9 cellular contexts compared by ENCODE assay signal in the genomic region with DNA sequence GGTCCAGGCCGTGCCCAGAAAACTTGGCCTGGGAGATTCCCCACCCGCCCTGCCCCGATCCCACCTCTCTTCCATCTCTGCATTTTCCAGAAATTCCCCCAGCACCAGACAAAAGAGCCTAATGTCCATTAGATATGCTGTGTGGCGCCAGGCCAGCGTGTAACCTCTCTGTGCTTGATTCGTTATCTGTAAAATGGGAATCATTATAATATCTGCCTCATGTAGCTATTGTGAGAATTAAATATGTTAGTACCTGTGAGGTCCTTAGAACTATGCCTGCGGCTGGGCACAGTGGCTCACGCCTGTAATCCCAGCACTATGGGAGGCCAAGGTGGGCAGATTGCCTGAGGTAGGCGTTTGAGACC. TPM values are rescaled to one million over a fixed set of nuclear protein-coding genes. Genes with fewer than 3 reads are reported as not detected.
A peak's percentile ranks its signal among the peaks of the same experiment; 100 is the strongest.
DNase-seq lines count a peak whose midpoint lies in the region; ATAC-seq and TF ChIP-seq lines count a peak whose summit lies in the region.
"Had no signal": no experiment of that assay in that cellular context is flagged by ENCODE, and none has a peak within 500 bp of the region (broad histone marks: within the 10 kb centered on the region; RNA-seq: fewer than 3 reads in every experiment).

No MANE protein-coding gene starts in this region.

- H3K36me3 Mint-ChIP-seq in activated naive CD4-positive, alpha-beta T cell treated with anti-CD3 and anti-CD28 coated beads, Interleukin-2, amount 10 ng/mL, durations not matched to agents 7 days and 5 days: peaks cover 43% of the 10 kb centered on the region

- CTCF ChIA-PET in activated naive CD4-positive, alpha-beta T cell treated with anti-CD3 and anti-CD28 coated beads, Interleukin-2, amount 10 ng/mL, durations not matched to agents 7 days and 5 days (lab: Charles Lee): interaction anchor here (0.5 to 10.0 kb wide), 30 partner anchors 10 to 1609 kb away, joined by 3 to 122 read pairs (median 4); no protein-coding TSS in a partner anchor

- H3K4me1 Mint-ChIP-seq in activated naive CD4-positive, alpha-beta T cell treated with anti-CD3 and anti-CD28 coated beads, Interleukin-2, amount 10 ng/mL, durations not matched to agents 7 days and 5 days: peaks cover 80% of the 10 kb centered on the region
- peaks cover 70% of the 10 kb centered on the region for H3K4me1 Mint-ChIP-seq in stimulated activated naive CD8-positive, alpha-beta T cell treated with anti-CD3 and anti-CD28 coated beads, Interleukin-15, amount 100 ng/mL, for 72 hours

- ATAC-seq in stimulated activated naive CD8-positive, alpha-beta T cell treated with anti-CD3 and anti-CD28 coated beads, Interleukin-15, amount 100 ng/mL, for 72 hours: no peak
- ATAC-seq in GM21423 (IDR thresholded peaks at IDR 0.05; ENCODE audit: unreplicated experiment): no peak

- intact Hi-C loops in colonic mucosa (cut with DNase I): loop anchor here (1.0 to 5.0 kb wide), 3 partner anchors 46 to 189 kb away; no protein-coding TSS in a partner anchor

- peak overlapping the region; percentile 99 for H3K27ac Mint-ChIP-seq in activated naive CD4-positive, alpha-beta T cell treated with anti-CD3 and anti-CD28 coated beads, Interleukin-2, amount 10 ng/mL, durations not matched to agents 7 days and 5 days
- peak overlapping the region; percentile 96 to 99 for H3K27ac Mint-ChIP-seq in stimulated activated naive CD8-positive, alpha-beta T cell treated with anti-CD3 and anti-CD28 coated beads, Interleukin-15, amount 100 ng/mL, for 72 hours
- H3K27ac Mint-ChIP-seq: progenitor cell of endocrine pancreas had no signal

- H3K27me3 ChIP-seq in Peyer's patch: no peaks in the 10 kb centered on the region
- H3K27me3 ChIP-seq in colonic mucosa: no peaks in the 10 kb centered on the region

- TF ChIP-seq POLR2A in Peyer's patch (IDR thresholded peaks at IDR 0.05): no peak

- TF ChIP-seq CTCF in Peyer's patch (IDR thresholded peaks at IDR 0.05) (no peak), colonic mucosa (IDR thresholded peaks at IDR 0.05) (peak; percentile 24)

- H3K9ac ChIP-seq in colonic mucosa (ENCODE audit: low read depth in 2 of 2, low read length in 2 of 2): no peak overlapping the region

- H3K4me1 ChIP-seq in Peyer's patch (peaks cover under 1 to 30% (median 8%) of the 10 kb centered on the region in 4 donors), colonic mucosa (peaks cover 18% of the 10 kb centered on the region)

- no peak for DNase-seq in activated naive CD4-positive, alpha-beta T cell treated with anti-CD3 and anti-CD28 coated beads, Interleukin-2, amount 10 ng/mL, durations not matched to agents 7 days and 5 days
- DNase-seq in activated naive CD4-positive, alpha-beta T cell treated with anti-CD3 and anti-CD28 coated beads, Interleukin-2, amount 50 U/mL, for 16 hours: no peak
- no peak for DNase-seq in Peyer's patch
- no peak for DNase-seq in colonic mucosa
- DNase-seq in stimulated activated naive CD8-positive, alpha-beta T cell treated with anti-CD3 and anti-CD28 coated beads, Interleukin-15, amount 100 ng/mL, for 72 hours: no peak
- no peak for DNase-seq in NCI-H1092 treated with DMSO at 0.1 percent for 48 hours (lab: John Stamatoyannopoulos, UW)
- DNase-seq in NCI-H2029 (lab: John Stamatoyannopoulos, UW): no peak

- H3K4me3 ChIP-seq in Peyer's patch (no peak overlapping the region), colonic mucosa (peak overlapping the region; percentile 2)

- H3K36me3 ChIP-seq in Peyer's patch (peaks cover 0 to 7% (median 0%) of the 10 kb centered on the region in 3 donors), colonic mucosa (no peaks in the 10 kb centered on the region)

- peak overlapping the region; percentile 50 for H3K4me3 Mint-ChIP-seq in activated naive CD4-positive, alpha-beta T cell treated with anti-CD3 and anti-CD28 coated beads, Interleukin-2, amount 10 ng/mL, durations not matched to agents 7 days and 5 days
- peak overlapping the region; percentile 63 to 73 for H3K4me3 Mint-ChIP-seq in stimulated activated naive CD8-positive, alpha-beta T cell treated with anti-CD3 and anti-CD28 coated beads, Interleukin-15, amount 100 ng/mL, for 72 hours

- peak overlapping the region in 3 of 4 donors; percentile 71 to 80 (median 76) for H3K27ac ChIP-seq in Peyer's patch
- H3K27ac ChIP-seq in colonic mucosa: no peak overlapping the region

- H3K9me3 Mint-ChIP-seq in activated naive CD4-positive, alpha-beta T cell treated with anti-CD3 and anti-CD28 coated beads, Interleukin-2, amount 10 ng/mL, durations not matched to agents 7 days and 5 days: peaks cover 16% of the 10 kb centered on the region
- peaks cover 13 to 18% of the 10 kb centered on the region in 2 donors for H3K9me3 Mint-ChIP-seq in stimulated activated naive CD8-positive, alpha-beta T cell treated with anti-CD3 and anti-CD28 coated beads, Interleukin-15, amount 100 ng/mL, for 72 hours

- H3K9me3 ChIP-seq in Peyer's patch: no peaks in the 10 kb centered on the region
- H3K9me3 ChIP-seq in colonic mucosa: no peaks in the 10 kb centered on the region

- H3K27me3 Mint-ChIP-seq in activated naive CD4-positive, alpha-beta T cell treated with anti-CD3 and anti-CD28 coated beads, Interleukin-2, amount 10 ng/mL, durations not matched to agents 7 days and 5 days: no peaks in the 10 kb centered on the region
- no peaks in the 10 kb centered on the region for H3K27me3 Mint-ChIP-seq in stimulated activated naive CD8-positive, alpha-beta T cell treated with anti-CD3 and anti-CD28 coated beads, Interleukin-15, amount 100 ng/mL, for 72 hours
- H3K27me3 Mint-ChIP-seq: progenitor cell of endocrine pancreas had no signal

RNA-seq across cellular contexts. Expression of a gene that starts 33.6 kb away (rescaled TPM):
- total RNA-seq in Peyer's patch: 1 to 10 TPM in 2 of 4 donors, under 1 TPM in 1, not detected in 1; 0.18 to 4.1 (median 1.3) TPM
- under 1 TPM; 0.56 to 0.91 TPM for total RNA-seq in colonic mucosa
- total RNA-seq: progenitor cell of endocrine pancreas had no signal

RNA-seq across cellular contexts. Expression of a gene that starts 54.6 kb away (rescaled TPM):
- total RNA-seq in Peyer's patch (100 to 1,000 TPM in 1 of 4 donors, 10 to 100 TPM in 3; 32.2 to 104 (median 71.9) TPM), colonic mucosa (10 to 100 TPM; 74.8 to 80.0 TPM)
